Comparison of ENCODE assay signal across 8 cellular contexts in genomic region chr20:51750037-51750769, GRCh38. TPM values are rescaled to one million over a fixed set of nuclear protein-coding genes. Genes with fewer than 3 reads are reported as not detected.
DNase-seq lines count a peak whose midpoint lies in the region; ATAC-seq and TF ChIP-seq lines count a peak whose summit lies in the region.

No MANE protein-coding gene starts in this region.

- ATAC-seq in natural killer cell (peak in 2 of 3 donors; percentile 34 to 70), HG03097 (IDR thresholded peaks at IDR 0.05; ENCODE audit: low FRiP score, unreplicated experiment) (no peak)

- TF ChIP-seq POLR2A in uterus (IDR thresholded peaks at IDR 0.05), result no peak

- peak overlapping the region; percentile 71; the same call in 1 of the 2 replicates for H2AFZ ChIP-seq in SK-N-SH (ENCODE audit: low read depth)

- WGBS in SK-N-SH (ENCODE audit: low lambda C conversion rate), result 47% methylated on average over 18 of the region's 19 CpGs
- 42 to 52% methylated on average over 19 of the region's 19 CpGs for WGBS in esophagus, 2 donors

- no peaks in the 10 kb centered on the region for H3K9me3 ChIP-seq in SK-N-SH
- H3K9me3 ChIP-seq in esophagus (ENCODE audit: control insufficient read depth in 2 of 2, insufficient read depth in 1 of 2, low read depth in 1 of 2, low read length in 1 of 2), result no peaks in the 10 kb centered on the region
- no peaks in the 10 kb centered on the region for H3K9me3 ChIP-seq in uterus

- no peaks in the 10 kb centered on the region for H4K20me1 ChIP-seq in SK-N-SH (ENCODE audit: insufficient read depth)

- POLR2A ChIA-PET in SK-N-SH (lab: Yijun Ruan, JAX), result no interaction called here

- no peaks in the 10 kb centered on the region for H3K27me3 ChIP-seq in SK-N-SH (ENCODE audit: insufficient read depth)
- no peaks in the 10 kb centered on the region for H3K27me3 ChIP-seq in esophagus (ENCODE audit: control insufficient read depth in 1 of 2, insufficient read depth in 2 of 2, low read length in 2 of 2)
- H3K27me3 ChIP-seq in uterus, result no peaks in the 10 kb centered on the region

- H3K4me1 ChIP-seq in SK-N-SH (ENCODE audit: control insufficient read depth in 1 of 2, insufficient read depth in 2 of 2, low read depth in 1 of 2, low read length in 1 of 2) (peaks cover 8 to 22% of the 10 kb centered on the region in 2 experiments; a peak in 3 of 4 replicates), esophagus (ENCODE audit: control insufficient read depth in 2 of 2, insufficient read depth in 2 of 2, low read length in 1 of 2) (peaks cover 0 to 10% of the 10 kb centered on the region in 2 donors), uterus (peaks cover 3 to 20% of the 10 kb centered on the region in 2 donors)

- H3K27ac Mint-ChIP-seq in natural killer cell, result peak overlapping the region in 1 of 2 donors; percentile 2

- H3K4me3 ChIP-seq in SK-N-SH (ENCODE audit: low read depth in 2 of 2, low read length in 1 of 2) (no peak overlapping the region), esophagus (ENCODE audit: low read depth in 1 of 2, low read length in 2 of 2) (no peak overlapping the region), uterus (no peak overlapping the region)

- H3K4me1 Mint-ChIP-seq in natural killer cell, result peaks cover 6 to 21% of the 10 kb centered on the region in 2 donors

- peak; percentile 50 for DNase-seq in stimulated activated naive CD4-positive, alpha-beta T cell treated with Interleukin-2 at 50 U/mL for 16 hours (lab: John Stamatoyannopoulos, UW)
- DNase-seq in stimulated activated naive CD4-positive, alpha-beta T cell (lab: John Stamatoyannopoulos, UW), result no peak
- DNase-seq in SK-N-SH (peak; percentile 36), natural killer cell (no peak), uterus (peak; percentile 68 to 76), GM20000 (ENCODE audit: low spot score) (no peak)

- no peaks in the 10 kb centered on the region for H3K9me3 Mint-ChIP-seq in natural killer cell

- peak in 1 of 2 experiments; percentile 56; a peak in 1 of 4 replicates for TF ChIP-seq EP300 in SK-N-SH (IDR thresholded peaks at IDR 0.05; ENCODE audit: borderline replicate concordance in 1 of 2, low read depth in 1 of 2, low read length in 1 of 2)

- H3K36me3 ChIP-seq in SK-N-SH (replicated peaks in 1 of 2; ENCODE audit: control insufficient read depth in 1 of 2, insufficient read depth in 2 of 2, low read length in 1 of 2) (no peaks in the 10 kb centered on the region), esophagus (ENCODE audit: control insufficient read depth in 2 of 2, insufficient read depth in 2 of 2, low read length in 1 of 2) (no peaks in the 10 kb centered on the region), uterus (no peaks in the 10 kb centered on the region)

- H3K79me2 ChIP-seq in SK-N-SH (ENCODE audit: insufficient read depth), result peaks cover 60% of the 10 kb centered on the region

- H3K27ac ChIP-seq in SK-N-SH (ENCODE audit: low read depth in 2 of 2, low read length in 1 of 2), result peak overlapping the region; percentile 9 to 96; a peak in 3 of 4 replicates
- peak overlapping the region; percentile 14 to 69 for H3K27ac ChIP-seq in esophagus (ENCODE audit: low read depth in 2 of 2, low read length in 1 of 2)
- H3K27ac ChIP-seq in uterus, result peak overlapping the region; percentile 53 to 55

- H3K27me3 Mint-ChIP-seq in natural killer cell (ENCODE audit: low read depth in 2 of 2), result peaks cover 0 to 7% of the 10 kb centered on the region in 2 donors

- H3K4me3 Mint-ChIP-seq in natural killer cell, result no peak overlapping the region

- intact Hi-C loops in natural killer cell (cut with micrococcal nuclease) (no loop called here), uterus (cut with DNase I; ENCODE audit: low total_unique reads) (no loop called here)

- no peaks in the 10 kb centered on the region for H3K36me3 Mint-ChIP-seq in natural killer cell

- H3K9me2 ChIP-seq in SK-N-SH, result no peaks in the 10 kb centered on the region

- H3K9ac ChIP-seq in SK-N-SH, result peak overlapping the region; percentile 44

- TF ChIP-seq CTCF in SK-N-SH (IDR thresholded peaks at IDR 0.05) (no peak), natural killer cell (IDR thresholded peaks at IDR 0.05) (no peak), uterus (IDR thresholded peaks at IDR 0.05) (no peak), GM20000 (IDR thresholded peaks at IDR 0.05; ENCODE audit: extremely low read depth, missing control alignments) (no peak)

- peak overlapping the region; percentile 66 for H3K4me2 ChIP-seq in SK-N-SH

- CTCF ChIA-PET in SK-N-SH (lab: Yijun Ruan, JAX), result interaction anchor here (0.9 kb wide), 1 partner anchor 49 kb away, joined by 3 read pairs; no protein-coding TSS in a partner anchor

- peaks cover 43% of the 10 kb centered on the region for H3F3A ChIP-seq in SK-N-SH (replicated peaks; ENCODE audit: insufficient read depth)

- TF ChIP-seq RAD21 in SK-N-SH (IDR thresholded peaks at IDR 0.05; ENCODE audit: low read length), result no peak

TF ChIP-seq in SK-N-SH, 30 proteins besides CTCF, POLR2A, EP300 and RAD21 (continues in another document):
- TF ChIP-seq SMC3 (IDR thresholded peaks at IDR 0.05; ENCODE audit: low read depth, low read length) (no peak), MEF2A (IDR thresholded peaks at IDR 0.05; ENCODE audit: borderline replicate concordance, low read depth) (peak; percentile 72; the same call in 1 of the 2 replicates), NRF1 (IDR thresholded peaks at IDR 0.05; ENCODE audit: low read depth, low read length) (no peak), MAX (IDR thresholded peaks at IDR 0.05; ENCODE audit: low read depth) (peak; percentile 88), RCOR1 (IDR thresholded peaks at IDR 0.05; ENCODE audit: low read length) (no peak), JUND (IDR thresholded peaks at IDR 0.05) (peak; percentile 92), RXRA (IDR thresholded peaks at IDR 0.05; ENCODE audit: borderline replicate concordance, low read depth) (peak; percentile 63; the same call in 1 of the 2 replicates), TCF12 (IDR thresholded peaks at IDR 0.05) (peak; percentile 58; the same call in 1 of the 2 replicates), FOXJ3 (CRISPR knock-in tag; IDR thresholded peaks at IDR 0.05) (no peak), YY1 (IDR thresholded peaks at IDR 0.05; ENCODE audit: low read depth) (no peak), REST (IDR thresholded peaks at IDR 0.05; ENCODE audit: low read depth, low read length) (no peak), TAF1 (IDR thresholded peaks at IDR 0.05; ENCODE audit: borderline replicate concordance, low read depth, low read length) (no peak; the same call in 1 of the 2 replicates), TEAD4 (IDR thresholded peaks at IDR 0.05; ENCODE audit: borderline replicate concordance, insufficient read depth) (0 out of 2 replicates have a peak, but pooled peaks have one; percentile 9), FOSL2 (IDR thresholded peaks at IDR 0.05; ENCODE audit: borderline replicate concordance, low read depth) (peak; percentile 97), USF2 (IDR thresholded peaks at IDR 0.05; ENCODE audit: borderline replicate concordance, low read depth, low read length) (no peak)

RNA-seq across cellular contexts. Expression of gene ATP9A, which starts 18.0 kb away (rescaled TPM):
- 11.0 and 12.7 TPM in 2 replicates for polyA plus RNA-seq in SK-N-SH (2012; rRNA removed)
- 8.1 and 11.0 TPM in 2 replicates for polyA plus RNA-seq in SK-N-SH (2012; cell fraction: cytosol; rRNA removed)
- 8.0 and 10.3 TPM in 2 replicates for polyA plus RNA-seq in SK-N-SH (2012; cell fraction: nucleus; rRNA removed)
- 1 to 10 TPM; 5.0 to 7.5 TPM for polyA plus RNA-seq in esophagus
- total RNA-seq in natural killer cell, result 10 to 100 TPM in 1 of 3 donors, 1 to 10 TPM in 2; 1.4 to 46.8 (median 1.9) TPM
- total RNA-seq in uterus, result 10 to 100 TPM; 15.1 to 50.8 (median 30.0) TPM

RNA-seq across cellular contexts. Expression of gene SALL4, which starts 52.1 kb away (rescaled TPM):
- polyA plus RNA-seq in SK-N-SH (2012; rRNA removed), result 0.82 and 1.2 TPM in 2 replicates
- 0.39 and 0.72 TPM in 2 replicates for polyA plus RNA-seq in SK-N-SH (2012; cell fraction: cytosol; rRNA removed)
- 8.7 and 8.9 TPM in 2 replicates for polyA plus RNA-seq in SK-N-SH (2012; cell fraction: nucleus; rRNA removed)
- under 1 TPM; 0.08 to 0.14 TPM for polyA plus RNA-seq in esophagus
- 1 to 10 TPM in 1 of 3 donors, under 1 TPM in 2; 0.33 to 2.9 (median 0.42) TPM for total RNA-seq in natural killer cell
- under 1 TPM in 2 of 4 donors, not detected in 2; 0.09 to 0.55 TPM for total RNA-seq in uterus

Comparison
In these comparisons a context has a peak if more than half of its experiments do, and no peak if none do; other contexts are left out.
1. DNase-seq: peak in stimulated activated naive CD4-positive, alpha-beta T cell treated with Interleukin-2 at 50 U/mL for 16 hours (single experiment), SK-N-SH (single experiment) and uterus (2 of 2); none in stimulated activated naive CD4-positive, alpha-beta T cell (0 of 6), natural killer cell (single experiment) and GM20000 (single experiment).
2. Peak in every context shown above with its lines, with median percentiles within 50 percentile points of each other: H3K27ac ChIP-seq.